Comparison of ENCODE assay signal across 9 cellular contexts in the genomic region with DNA sequence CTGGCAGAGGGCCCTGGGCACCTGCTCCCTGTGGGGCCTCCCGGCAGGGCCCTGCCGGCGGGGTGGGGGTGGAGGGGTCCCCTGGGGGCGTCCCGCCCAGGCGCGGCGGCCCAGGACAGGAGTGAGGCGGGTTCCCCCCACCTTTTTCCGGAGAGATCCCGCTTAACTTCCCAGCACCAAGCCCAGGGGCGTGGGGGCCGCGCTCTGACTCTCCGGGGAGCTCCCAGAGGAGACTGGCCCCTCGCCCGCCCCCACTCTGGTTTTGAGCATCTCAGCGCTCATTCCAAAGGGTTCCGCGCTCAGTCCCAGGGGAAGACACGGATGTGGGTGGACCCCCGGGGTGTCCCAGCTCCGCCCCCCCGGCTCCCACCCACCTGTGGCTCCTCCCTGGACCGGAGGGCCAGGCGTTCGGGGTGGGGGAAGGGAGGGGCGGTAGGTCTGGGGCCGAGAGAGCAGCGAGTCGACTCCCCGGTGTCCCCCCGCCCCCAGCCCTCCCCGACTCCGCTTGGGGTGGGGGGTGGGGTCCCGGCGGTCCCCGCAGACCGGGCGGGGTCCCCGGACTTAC. TPM values are rescaled to one million over a fixed set of nuclear protein-coding genes. Genes with fewer than 3 reads are reported as not detected.
A peak's percentile ranks its signal among the peaks of the same experiment; 100 is the strongest.
DNase-seq lines count a peak whose midpoint lies in the region; ATAC-seq and TF ChIP-seq lines count a peak whose summit lies in the region.
"Had no signal": no experiment of that assay in that cellular context is flagged by ENCODE, and none has a peak within 500 bp of the region (broad histone marks: within the 10 kb centered on the region; RNA-seq: fewer than 3 reads in every experiment).

No MANE protein-coding gene starts in this region.

- H3K36me3 ChIP-seq in GM23338 (ENCODE audit: insufficient read depth): no peaks in the 10 kb centered on the region
- H3K36me3 ChIP-seq in PC-3 (ENCODE audit: low read depth, low read length): no peaks in the 10 kb centered on the region
- H3K36me3 ChIP-seq in gastrocnemius medialis: no peaks in the 10 kb centered on the region

- peak overlapping the region; percentile 90 for H3K4me2 ChIP-seq in GM23338
- peak overlapping the region; percentile 68; the same call in 1 of the 2 replicates for H3K4me2 ChIP-seq in PC-3 (ENCODE audit: low read length)

- TF ChIP-seq CTCF in GM23338 (conservative IDR thresholded peaks at IDR 0.05; ENCODE audit: low read depth in 2 of 2) (no peak), PC-3 (conservative IDR thresholded peaks at IDR 0.05; ENCODE audit: low read depth, low read length) (no peak), gastrocnemius medialis (IDR thresholded peaks at IDR 0.05 in 4 of 5, conservative IDR thresholded peaks at IDR 0.05 in 1 of 5) (no peak)

- POLR2A ChIA-PET in PC-3 (lab: Charles Lee; ENCODE audit: unreplicated experiment): no interaction called here

- intact Hi-C loops in PC-3 (cut with micrococcal nuclease): no loop called here
- intact Hi-C loops in right cardiac atrium (cut with DNase I): no loop called here
- intact Hi-C loops in gastrocnemius medialis (cut with DNase I; ENCODE audit: low total_unique reads): no loop called here

- H3K27ac ChIP-seq in GM23338 (ENCODE audit: low read depth) (no peak overlapping the region), PC-3 (ENCODE audit: low read length) (no peak overlapping the region), right cardiac atrium (ENCODE audit: low read length) (no peak overlapping the region), gastrocnemius medialis (no peak overlapping the region)

- H4K20me1 ChIP-seq in GM23338 (replicated peaks; ENCODE audit: insufficient read depth) (no peaks in the 10 kb centered on the region), PC-3 (ENCODE audit: low read length) (no peaks in the 10 kb centered on the region)

- ATAC-seq in GM23338 (peak; percentile 16; the same call in 2 of the 3 replicates), PC-3 (no peak), right cardiac atrium (peak in 1 of 2 donors; percentile 11), gastrocnemius medialis (no peak)
- ATAC-seq: GM12878 had no signal

- in situ Hi-C loops in gastrocnemius medialis (cut with MboI; ENCODE audit: low sequenced_read_pairs in 4 of 4): no loop called here

- H3K9me3 ChIP-seq in PC-3 (ENCODE audit: low read length) (no peaks in the 10 kb centered on the region), right cardiac atrium (ENCODE audit: control insufficient read depth, low read length) (no peaks in the 10 kb centered on the region), gastrocnemius medialis (no peaks in the 10 kb centered on the region)

- H3K27me3 ChIP-seq in GM23338 (ENCODE audit: insufficient read depth): peaks cover 12% of the 10 kb centered on the region
- peaks cover 10% of the 10 kb centered on the region; the same call in 1 of the 2 replicates for H3K27me3 ChIP-seq in PC-3 (ENCODE audit: low read length)
- H3K27me3 ChIP-seq in right cardiac atrium (ENCODE audit: control insufficient read depth, insufficient read depth): no peaks in the 10 kb centered on the region
- peaks cover 35 to 62% (median 54%) of the 10 kb centered on the region in 3 donors for H3K27me3 ChIP-seq in gastrocnemius medialis

- H3F3A ChIP-seq in GM23338 (replicated peaks; ENCODE audit: low read depth): 0 out of 2 replicates have a peak, but pooled peaks cover 3% of the 10 kb centered on the region
- H3F3A ChIP-seq in PC-3 (ENCODE audit: low read length, unreplicated experiment): no peaks in the 10 kb centered on the region

- DNase-seq in GM23338 (ENCODE audit: low spot score): no peak
- no peak for DNase-seq in PC-3
- no peak for DNase-seq in right cardiac atrium
- DNase-seq in gastrocnemius medialis: no peak
- no peak for DNase-seq in NCI-H2171 treated with DMSO at 0.1 percent for 48 hours (lab: John Stamatoyannopoulos, UW)
- DNase-seq in activated CD4-positive, alpha-beta T cell treated with anti-CD3 and anti-CD28 coated beads, Interleukin-2, amount 50 U/mL, for 48 hours: no peak
- DNase-seq in kidney glomerular epithelial cell (lab: John Stamatoyannopoulos, UW): no peak
- DNase-seq in retina: no peak

- H2AFZ ChIP-seq in GM23338: peak overlapping the region; percentile 23; the same call in 1 of the 2 replicates
- no peak overlapping the region for H2AFZ ChIP-seq in PC-3 (ENCODE audit: low read length)

- H3K4me3 Mint-ChIP-seq in GM23338: peak overlapping the region; percentile 59; the same call in 2 of the 3 replicates

- H3K4me1 ChIP-seq in GM23338 (ENCODE audit: insufficient read depth) (peaks cover 3% of the 10 kb centered on the region; the same call in 1 of the 2 replicates), PC-3 (ENCODE audit: insufficient read depth, low read length) (no peaks in the 10 kb centered on the region), right cardiac atrium (ENCODE audit: control insufficient read depth, insufficient read depth, low read length) (no peaks in the 10 kb centered on the region), gastrocnemius medialis (peaks cover 5% of the 10 kb centered on the region in 2 donors)

- peaks cover 11% of the 10 kb centered on the region for H3K4me1 Mint-ChIP-seq in GM23338

- peaks cover 15% of the 10 kb centered on the region; the same call in 2 of the 3 replicates for H3K9me3 Mint-ChIP-seq in GM23338

- CTCF ChIA-PET in PC-3 (lab: Charles Lee): no interaction called here

- H3K79me2 ChIP-seq in GM23338 (replicated peaks; ENCODE audit: insufficient read depth) (no peaks in the 10 kb centered on the region), PC-3 (ENCODE audit: low read length) (no peaks in the 10 kb centered on the region)

- peak overlapping the region; percentile 76 for H3K4me3 ChIP-seq in GM23338
- no peak overlapping the region; the same call in 1 of the 2 replicates for H3K4me3 ChIP-seq in PC-3 (ENCODE audit: low read length)
- peak overlapping the region; percentile 64 for H3K4me3 ChIP-seq in right cardiac atrium (ENCODE audit: low read length)
- peak overlapping the region; percentile 43 to 54 (median 50) for H3K4me3 ChIP-seq in gastrocnemius medialis
- H3K4me3 ChIP-seq: GM12878 had no signal

- no peaks in the 10 kb centered on the region for H3K9me2 ChIP-seq in GM23338 (ENCODE audit: insufficient read depth)
- H3K9me2 ChIP-seq in PC-3 (replicated peaks; ENCODE audit: low read length): no peaks in the 10 kb centered on the region

- 2% methylated on average over 41 of the region's 41 CpGs for WGBS in right cardiac atrium

- BruUV-seq in PC-3 (replicated peaks; lab: Mats Ljungman, UMichigan): no TSS peak

- H3K36me3 Mint-ChIP-seq in GM23338 (ENCODE audit: low read depth): peaks cover 3% of the 10 kb centered on the region; the same call in 1 of the 3 replicates

- peaks cover 13% of the 10 kb centered on the region for H3K27me3 Mint-ChIP-seq in GM23338 (ENCODE audit: insufficient read depth, low read depth, poor library complexity)

- TF ChIP-seq POLR2A in gastrocnemius medialis (IDR thresholded peaks at IDR 0.05): no peak

- no peak overlapping the region for H3K9ac ChIP-seq in PC-3 (ENCODE audit: low read length)

- H3K27ac Mint-ChIP-seq in GM23338: no peak overlapping the region

TF ChIP-seq in GM23338, 12 proteins besides CTCF, POLR2A, EP300 and RAD21 (continues in another document):
- TF ChIP-seq ZNF331 (CRISPR knock-in tag; IDR thresholded peaks at IDR 0.05; ENCODE audit: low read depth): no peak

RNA-seq across cellular contexts. Expression of gene C2CD4C, which starts 0.4 kb away (rescaled TPM):
- 10.6 and 12.5 TPM in 2 replicates for total RNA-seq in GM23338 (2014; rRNA removed; shearing (Covaris generic))
- polyA plus RNA-seq in GM23338 (2016; fragmentation: Nextera tagmentation; extraction: Ambion mirVana): 2.1 and 2.6 TPM in 2 replicates
- 0.29 TPM in 2 replicates for total RNA-seq in PC-3 (2014; rRNA removed)
- total RNA-seq in right cardiac atrium: 1 to 10 TPM in 1 of 4 donors, under 1 TPM in 3; 0.35 to 1.2 (median 0.63) TPM
- polyA plus RNA-seq in right cardiac atrium: 0.79 TPM
- total RNA-seq in gastrocnemius medialis: under 1 TPM; 0.15 to 0.78 (median 0.38) TPM
- total RNA-seq: GM12878 had no signal
- polyA plus RNA-seq: GM12878 had no signal

RNA-seq across cellular contexts. Expression of gene SHC2, which starts 52.3 kb away (rescaled TPM):
- 2.9 and 4.6 TPM in 2 replicates for total RNA-seq in GM23338 (2014; rRNA removed; shearing (Covaris generic))
- polyA plus RNA-seq in GM23338 (2016; fragmentation: Nextera tagmentation; extraction: Ambion mirVana): 2.2 and 2.6 TPM in 2 replicates
- 0.18 TPM in 1 of 2 replicates, not detected in the other for total RNA-seq in PC-3 (2014; rRNA removed)
- total RNA-seq in right cardiac atrium: 10 to 100 TPM; 14.3 to 20.0 (median 17.6) TPM
- polyA plus RNA-seq in right cardiac atrium: 21.0 TPM
- 1 to 10 TPM; 2.1 to 6.2 (median 4.5) TPM for total RNA-seq in gastrocnemius medialis
- polyA plus RNA-seq: GM12878 had no signal
